In the genomic region with DNA sequence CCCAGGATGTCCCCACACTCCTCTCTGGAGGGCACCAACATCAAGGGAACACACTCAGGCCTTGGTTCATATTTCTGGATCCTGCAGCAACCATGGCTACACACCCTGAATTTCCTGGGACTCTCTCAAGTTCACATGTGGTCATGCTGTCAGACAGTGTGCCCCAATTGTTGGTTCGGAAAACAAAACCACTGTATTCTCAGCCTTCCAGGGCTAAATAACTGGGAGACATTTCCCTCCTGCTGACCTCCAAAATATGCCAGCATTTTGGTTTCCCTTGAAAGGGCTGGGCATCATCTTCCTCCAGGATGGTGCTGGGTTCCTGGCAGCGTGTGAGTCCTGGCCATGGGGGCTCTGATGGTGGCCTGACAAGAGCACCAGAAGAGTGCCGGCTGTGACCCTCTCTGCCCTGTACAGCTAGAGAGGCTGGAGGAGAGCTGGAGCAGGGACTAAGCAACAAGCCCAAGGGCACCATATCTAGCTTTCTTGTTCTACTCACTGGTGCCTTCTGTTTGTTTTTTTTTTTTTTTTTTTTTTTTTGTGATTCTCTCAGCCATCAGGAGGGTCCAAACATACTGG, we compare ENCODE assay signal across 9 cellular contexts. TPM values are rescaled to one million over a fixed set of nuclear protein-coding genes. Genes with fewer than 3 reads are reported as not detected.
DNase-seq lines count a peak whose midpoint lies in the region; ATAC-seq and TF ChIP-seq lines count a peak whose summit lies in the region.
"Had no signal": no experiment of that assay in that cellular context is flagged by ENCODE, and none has a peak within 500 bp of the region (broad histone marks: within the 10 kb centered on the region; RNA-seq: fewer than 3 reads in every experiment).

No MANE protein-coding gene starts in this region.

- H3K27me3 ChIP-seq in H9 (ENCODE audit: insufficient read depth, low read length) (no peaks in the 10 kb centered on the region), adrenal gland (no peaks in the 10 kb centered on the region)

- H3K36me3 ChIP-seq in adrenal gland (replicated peaks in 1 of 2): no peaks in the 10 kb centered on the region

- H2BK20ac ChIP-seq in H9 (ENCODE audit: low read depth, low read length, poor library complexity, severe bottlenecking): no peak overlapping the region

- H2BK5ac ChIP-seq in H9 (ENCODE audit: insufficient read length, low read length): no peak overlapping the region

- no peak overlapping the region for H3K4me2 ChIP-seq in H9 (ENCODE audit: insufficient read depth, insufficient read length, low read length)

- H3K27me3 Mint-ChIP-seq in H9 (ENCODE audit: low read depth) (no peaks in the 10 kb centered on the region), nephron progenitor cell (ENCODE audit: low read depth, poor library complexity) (no peaks in the 10 kb centered on the region)
- no peaks in the 10 kb centered on the region for H3K27me3 Mint-ChIP-seq in naive thymus-derived CD8-positive, alpha-beta T cell

- H3K36me3 Mint-ChIP-seq in H9 (ENCODE audit: insufficient read depth in 1 of 3, low read depth in 3 of 3): no peaks in the 10 kb centered on the region
- H3K36me3 Mint-ChIP-seq in naive thymus-derived CD8-positive, alpha-beta T cell: peaks cover 0 to 23% (median 9%) of the 10 kb centered on the region in 3 donors
- peaks cover 42% of the 10 kb centered on the region for H3K36me3 Mint-ChIP-seq in nephron progenitor cell (ENCODE audit: low read depth)

- H3K4me3 ChIP-seq in AG09309 (ENCODE audit: control insufficient read depth, low read depth, low read length) (no peak overlapping the region), adrenal gland (no peak overlapping the region)

- H3K27ac Mint-ChIP-seq in H9: no peak overlapping the region; a peak in 1 of 7 replicates
- H3K27ac Mint-ChIP-seq in naive thymus-derived CD8-positive, alpha-beta T cell: peak overlapping the region; percentile 90 to 99 (median 96)
- no peak overlapping the region for H3K27ac Mint-ChIP-seq in nephron progenitor cell

- no peaks in the 10 kb centered on the region for H3K23me2 ChIP-seq in H9 (ENCODE audit: insufficient read length, low read depth, low read length, poor library complexity, severe bottlenecking)

- no peaks in the 10 kb centered on the region for H3K79me1 ChIP-seq in H9 (ENCODE audit: insufficient read depth, low read depth, low read length, poor library complexity, severe bottlenecking)

- peak; percentile 7 for TF ChIP-seq CTCF in AG09309 (IDR thresholded peaks at IDR 0.05; ENCODE audit: control insufficient read depth, insufficient read depth, low read depth, low read length, missing control alignments)
- no peak for TF ChIP-seq CTCF in H9 (conservative IDR thresholded peaks at IDR 0.05)
- TF ChIP-seq CTCF in adrenal gland (IDR thresholded peaks at IDR 0.05): no peak
- TF ChIP-seq CTCF in nephron progenitor cell (IDR thresholded peaks at IDR 0.05): no peak

- H2BK120ac ChIP-seq in H9 (ENCODE audit: low read depth, low read length, poor library complexity, severe bottlenecking): no peak overlapping the region

- H3K4ac ChIP-seq in H9 (ENCODE audit: low read depth, low read length): no peak overlapping the region

- H3K4me1 ChIP-seq in H9 (ENCODE audit: insufficient read depth, low read length): peaks cover 3% of the 10 kb centered on the region; the same call in 1 of the 2 replicates
- peaks cover 0 to 6% of the 10 kb centered on the region in 2 donors for H3K4me1 ChIP-seq in adrenal gland (replicated peaks in 1 of 2)

- H3K79me2 ChIP-seq in H9 (ENCODE audit: insufficient read depth, low read length): no peaks in the 10 kb centered on the region

- H3K14ac ChIP-seq in H9 (ENCODE audit: insufficient read depth, low read length): no peak overlapping the region; the same call in 1 of the 2 replicates

- H3K9me3 ChIP-seq in H9 (ENCODE audit: control insufficient read depth, low read depth, low read length): no peaks in the 10 kb centered on the region
- H3K9me3 ChIP-seq in adrenal gland (replicated peaks in 1 of 3): no peaks in the 10 kb centered on the region

- peak overlapping the region; percentile 31 for H3K18ac ChIP-seq in H9 (ENCODE audit: insufficient read length, low read depth, low read length)

- H3K9me3 Mint-ChIP-seq in H9: no peaks in the 10 kb centered on the region
- peaks cover 0 to 4% (median 0%) of the 10 kb centered on the region in 9 donors for H3K9me3 Mint-ChIP-seq in naive thymus-derived CD8-positive, alpha-beta T cell
- peaks cover 18% of the 10 kb centered on the region for H3K9me3 Mint-ChIP-seq in nephron progenitor cell

- H4K5ac ChIP-seq in H9 (ENCODE audit: insufficient read length, low read depth, low read length): no peak overlapping the region

- no peaks in the 10 kb centered on the region for H4K20me1 ChIP-seq in H9 (ENCODE audit: control insufficient read depth, insufficient read depth, insufficient read length)

- DNase-seq in AG09309 (ENCODE audit: low read depth) (no peak), H9 (no peak), adrenal gland (no peak), nephron progenitor cell (no peak), AG20443 (ENCODE audit: low spot score) (no peak), NCI-H1105 treated with DMSO at 0.1 percent for 48 hours (lab: John Stamatoyannopoulos, UW) (no peak), NCI-H345 treated with DMSO at 0.1 percent for 48 hours (lab: John Stamatoyannopoulos, UW; ENCODE audit: unreplicated experiment) (no peak)
- DNase-seq in naive thymus-derived CD8-positive, alpha-beta T cell: peak in 1 of 10 donors; percentile 51
- DNase-seq: NCI-H1694 treated with DMSO at 0.1 percent for 48 hours had no signal

- H2AFZ ChIP-seq in H9 (ENCODE audit: low read length): no peak overlapping the region

- H3K9ac ChIP-seq in H9 (ENCODE audit: extremely low read depth, insufficient read length, low read length): no peak overlapping the region

- H3K4me3 Mint-ChIP-seq in H9 (no peak overlapping the region), nephron progenitor cell (no peak overlapping the region)
- H3K4me3 Mint-ChIP-seq in naive thymus-derived CD8-positive, alpha-beta T cell: peak overlapping the region; percentile 86 to 97 (median 94)

- no CpG with 5 or more reads among the region's 3 CpGs for WGBS in H9 (ENCODE audit: extremely low coverage, insufficient read length, low lambda C conversion rate)
- WGBS in adrenal gland, 4 donors: 89 to 95% (median 90%) methylated on average over 3 of the region's 3 CpGs

- POLR2A ChIA-PET in naive thymus-derived CD8-positive, alpha-beta T cell (lab: Charles Lee): interaction anchor here (0.8 to 4.4 kb wide), 8 partner anchors 17 to 142 kb away, joined by 3 to 31 read pairs (median 12); a partner anchor contains a TSS

- H4K8ac ChIP-seq in H9 (replicated peaks; ENCODE audit: insufficient read length, low read depth, low read length): no peak overlapping the region

- no peak overlapping the region for H4K91ac ChIP-seq in H9 (ENCODE audit: insufficient read length, low read depth, low read length)

- TF ChIP-seq POLR2A in adrenal gland (IDR thresholded peaks at IDR 0.05): no peak

- no peak overlapping the region for H2BK15ac ChIP-seq in H9 (ENCODE audit: low read depth, low read length)

- no peak overlapping the region for H3K23ac ChIP-seq in H9 (ENCODE audit: insufficient read length, low read depth, low read length)

- no peak overlapping the region for H3K56ac ChIP-seq in H9 (ENCODE audit: insufficient read length, low read depth, low read length)

- H3K4me1 Mint-ChIP-seq in H9: peaks cover 3 to 6% of the 10 kb centered on the region in 2 experiments; a peak in 3 of 4 replicates
- peaks cover 40 to 66% (median 55%) of the 10 kb centered on the region in 4 donors for H3K4me1 Mint-ChIP-seq in naive thymus-derived CD8-positive, alpha-beta T cell
- H3K4me1 Mint-ChIP-seq in nephron progenitor cell: peaks cover 40% of the 10 kb centered on the region

- H3K27ac ChIP-seq in H9 (ENCODE audit: insufficient read length, low read depth, low read length) (no peak overlapping the region), adrenal gland (peak overlapping the region in 3 of 5 donors; percentile 39 to 73 (median 67))

- no peak overlapping the region for H2BK12ac ChIP-seq in H9 (ENCODE audit: insufficient read length, low read depth, low read length)

- no peak for ATAC-seq in naive thymus-derived CD8-positive, alpha-beta T cell

- H3T11ph ChIP-seq in H9 (ENCODE audit: low read length): no peak overlapping the region

- no peak overlapping the region for H2AK5ac ChIP-seq in H9 (ENCODE audit: insufficient read length, low read length)

- intact Hi-C loops in adrenal gland (cut with DNase I): no loop called here

RNA-seq across cellular contexts. Expression of a gene that starts 37.5 kb away (rescaled TPM):
- total RNA-seq in H9 (2021) (5.1 and 6.2 TPM in 2 replicates), adrenal gland (10 to 100 TPM; 12.1 to 42.4 (median 29.5) TPM)
- polyA plus RNA-seq in adrenal gland: 10 to 100 TPM; 13.5 to 29.0 (median 23.5) TPM
- total RNA-seq in naive thymus-derived CD8-positive, alpha-beta T cell: 100 to 1,000 TPM; 408 to 419 TPM
- 100 to 1,000 TPM in 2 of 3 donors, 10 to 100 TPM in 1; 97.5 to 116 (median 103) TPM for polyA plus RNA-seq in naive thymus-derived CD8-positive, alpha-beta T cell

Comparison
In these comparisons a context has a peak if more than half of its experiments do, and no peak if none do; other contexts are left out.
1. H3K27ac Mint-ChIP-seq: peak in naive thymus-derived CD8-positive, alpha-beta T cell (10 of 10); none in H9 (0 of 3) and nephron progenitor cell (single experiment).
2. H3K4me3 Mint-ChIP-seq: peak in naive thymus-derived CD8-positive, alpha-beta T cell (10 of 10); none in H9 (0 of 2) and nephron progenitor cell (single experiment).
3. RNA of a gene that starts 37.5 kb away (total RNA-seq): 408 to 419 TPM in naive thymus-derived CD8-positive, alpha-beta T cell; 12.1 to 42.4 TPM in adrenal gland and 5.1 to 6.2 TPM in H9; every median in the first group is over 4 times any median in the second.